ENCODE assay signal across 25 cellular contexts in the genomic region with DNA sequence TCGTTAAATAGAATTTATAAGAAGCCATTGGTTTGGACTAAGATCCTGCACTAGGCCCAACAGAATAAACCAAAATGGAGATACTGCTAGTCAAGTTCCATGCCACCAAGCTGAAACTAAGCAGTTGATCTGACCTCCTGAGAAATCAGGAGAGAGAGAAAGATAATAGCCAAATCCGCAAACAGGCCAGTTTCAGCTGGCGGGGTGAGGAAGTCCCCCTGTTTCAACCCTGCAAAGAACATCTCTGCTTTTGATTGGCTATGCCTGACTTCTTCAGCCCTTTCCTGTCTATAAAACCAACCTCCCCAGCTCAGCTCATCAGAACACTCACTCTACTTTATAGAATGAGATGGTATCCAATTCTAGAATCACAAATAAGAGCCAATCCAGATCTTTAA.
DNase-seq lines count a peak whose midpoint lies in the region; ATAC-seq and TF ChIP-seq lines count a peak whose summit lies in the region.
"Had no signal": no experiment of that assay in that cellular context is flagged by ENCODE, and none has a peak within 500 bp of the region (broad histone marks: within the 10 kb centered on the region; RNA-seq: fewer than 3 reads in every experiment).

No MANE protein-coding gene starts in this region.

- H3K4me1 ChIP-seq in right atrium auricular region (peaks cover 0 to 4% of the 10 kb centered on the region in 2 donors), hepatocyte (ENCODE audit: insufficient read depth) (peaks cover 15% of the 10 kb centered on the region), psoas muscle (no peaks in the 10 kb centered on the region)

- H3K36me3 ChIP-seq in right atrium auricular region (no peaks in the 10 kb centered on the region), hepatocyte (replicated peaks; ENCODE audit: insufficient read depth, low read depth) (no peaks in the 10 kb centered on the region), psoas muscle (ENCODE audit: insufficient read depth in 1 of 2, low read depth in 1 of 2) (no peaks in the 10 kb centered on the region)
- H3K36me3 ChIP-seq: Peyer's patch, upper lobe of left lung had no signal

- H3K9me2 ChIP-seq in hepatocyte (replicated peaks; ENCODE audit: insufficient read depth) = no peaks in the 10 kb centered on the region

- no peak for ATAC-seq in Right ventricle myocardium superior (ENCODE audit: poor library complexity)
- no peak for ATAC-seq in psoas muscle
- ATAC-seq in HG02642 (IDR thresholded peaks at IDR 0.05; ENCODE audit: poor library complexity, unreplicated experiment) = no peak

- H3K27ac Mint-ChIP-seq in activated T-cell treated with anti-CD3 and anti-CD28 coated beads, Interleukin-2, amount 50 U/mL, for 24 hours = no peak overlapping the region
- H3K27ac Mint-ChIP-seq: activated CD4-positive, alpha-beta memory T cell treated with anti-CD3 and anti-CD28 coated beads, Interleukin-2, amount 10 ng/mL, durations not matched to agents 7 days and 5 days; activated naive CD4-positive, alpha-beta T cell treated with anti-CD3 and anti-CD28 coated beads, Interleukin-2, amount 10 ng/mL, durations not matched to agents 7 days and 5 days; activated T-helper 1 cell treated with anti-CD3 and anti-CD28 coated beads, Interleukin-12 subunit alpha, Interleukin-12 subunit beta, Interleukin-2, Interleukin-4 antibody, amounts not matched to agents 30 ng/mL and 10 ng/mL and 1 ng/mL, durations not matched to agents 14 hours and 24 hours and 36 hours; CD4-positive, alpha-beta T cell; T-helper 2 cell treated with Interferon-gamma antibody and Interleukin-4, amounts not matched to agents 5 μg/mL and 100 μg/mL, for 36 hours had no signal

- peaks cover 8% of the 10 kb centered on the region for H3K4me1 Mint-ChIP-seq in activated T-cell treated with anti-CD3 and anti-CD28 coated beads, Interleukin-2, amount 50 U/mL, for 24 hours (ENCODE audit: low read depth)

- WGBS in hepatocyte (ENCODE audit: low lambda C conversion rate, missing lambda C conversion rate) = 100% methylated on average over 3 of the region's 3 CpGs
- 99 to 100% (median 100%) methylated on average over 3 of the region's 3 CpGs for WGBS in psoas muscle, 3 donors

- no peak overlapping the region for H2AFZ ChIP-seq in hepatocyte

- H3K27me3 Mint-ChIP-seq in activated T-cell treated with anti-CD3 and anti-CD28 coated beads, Interleukin-2, amount 50 U/mL, for 24 hours = peaks cover 3% of the 10 kb centered on the region
- H3K27me3 Mint-ChIP-seq: CD4-positive, alpha-beta T cell had no signal

- TF ChIP-seq CTCF in right atrium auricular region (IDR thresholded peaks at IDR 0.05) (no peak), hepatocyte (IDR thresholded peaks at IDR 0.05; ENCODE audit: poor library complexity) (no peak), psoas muscle (IDR thresholded peaks at IDR 0.05) (no peak)

- no peak overlapping the region for H3K4me3 ChIP-seq in right atrium auricular region
- no peak overlapping the region for H3K4me3 ChIP-seq in hepatocyte
- H3K4me3 ChIP-seq in psoas muscle = no peak overlapping the region
- H3K4me3 ChIP-seq: Peyer's patch, upper lobe of left lung had no signal

- H3K27me3 ChIP-seq in right atrium auricular region = no peaks in the 10 kb centered on the region
- no peaks in the 10 kb centered on the region for H3K27me3 ChIP-seq in hepatocyte
- no peaks in the 10 kb centered on the region for H3K27me3 ChIP-seq in psoas muscle (ENCODE audit: insufficient read depth in 3 of 3, low read length in 2 of 3)
- H3K27me3 ChIP-seq: Peyer's patch, upper lobe of left lung had no signal

- no peaks in the 10 kb centered on the region for H3K79me2 ChIP-seq in hepatocyte

- H3K36me3 Mint-ChIP-seq in activated T-cell treated with anti-CD3 and anti-CD28 coated beads, Interleukin-2, amount 50 U/mL, for 24 hours (ENCODE audit: low read depth) = no peaks in the 10 kb centered on the region
- H3K36me3 Mint-ChIP-seq: activated naive CD4-positive, alpha-beta T cell treated with anti-CD3 and anti-CD28 coated beads, Interleukin-2, amount 10 ng/mL, durations not matched to agents 7 days and 5 days had no signal

- H3K27ac ChIP-seq in right atrium auricular region (peak overlapping the region; percentile 50 to 63), hepatocyte (peak overlapping the region; percentile 25), psoas muscle (peak overlapping the region; percentile 3)

- intact Hi-C loops in Right ventricle myocardium superior (cut with DNase I) = no loop called here
- intact Hi-C loops in psoas muscle (cut with DNase I) = no loop called here

- H3K9me3 ChIP-seq in right atrium auricular region (no peaks in the 10 kb centered on the region), hepatocyte (ENCODE audit: low read depth) (no peaks in the 10 kb centered on the region), psoas muscle (no peaks in the 10 kb centered on the region)
- H3K9me3 ChIP-seq: Peyer's patch, upper lobe of left lung had no signal

- H3K9me3 Mint-ChIP-seq in activated T-cell treated with anti-CD3 and anti-CD28 coated beads, Interleukin-2, amount 50 U/mL, for 24 hours = no peaks in the 10 kb centered on the region
- H3K9me3 Mint-ChIP-seq: CD4-positive, alpha-beta T cell had no signal

- H4K20me1 ChIP-seq in hepatocyte (ENCODE audit: insufficient read depth, poor library complexity, severe bottlenecking) = no peaks in the 10 kb centered on the region

- DNase-seq in right atrium auricular region (ENCODE audit: low spot score) (no peak), Right ventricle myocardium superior (no peak), hepatocyte (ENCODE audit: low spot score) (no peak), psoas muscle (no peak), NCI-H1092 treated with DMSO at 0.1 percent for 48 hours (lab: John Stamatoyannopoulos, UW) (no peak), NCI-H2196 (lab: John Stamatoyannopoulos, UW; ENCODE audit: unreplicated experiment) (no peak)
- no peak for DNase-seq in activated T-cell treated with anti-CD3 and anti-CD28 coated beads, Interleukin-2, amount 50 U/mL, for 24 hours
- DNase-seq: activated CD4-positive, alpha-beta memory T cell treated with anti-CD3 and anti-CD28 coated beads, Interleukin-2, amount 10 ng/mL, durations not matched to agents 7 days and 5 days; activated CD4-positive, alpha-beta T cell treated with anti-CD3 and anti-CD28 coated beads for 1 hour; activated CD8-positive, alpha-beta memory T cell treated with anti-CD3 and anti-CD28 coated beads, Interleukin-2, amount 50 U/mL, for 4 hours; activated naive CD4-positive, alpha-beta T cell treated with anti-CD3 and anti-CD28 coated beads, Interleukin-2, amount 10 ng/mL, durations not matched to agents 7 days and 5 days; amniotic stem cell; CD4-positive, alpha-beta T cell; DMS79 treated with DMSO at 0.1 percent for 48 hours; GF-D8; NCI-H1694; NCI-H446 treated with DMSO at 0.1 percent for 48 hours; NCI-H774; Peyer's patch; SIG-M5; stimulated activated CD4-positive, alpha-beta T cell treated with anti-CD3 and anti-CD28 coated beads, Interleukin-4, amount 100 ng/mL, for 24 hours; upper lobe of left lung had no signal

- no peak overlapping the region for H3K4me2 ChIP-seq in hepatocyte

- no peak overlapping the region for H3K4me3 Mint-ChIP-seq in activated T-cell treated with anti-CD3 and anti-CD28 coated beads, Interleukin-2, amount 50 U/mL, for 24 hours
- H3K4me3 Mint-ChIP-seq: activated CD4-positive, alpha-beta memory T cell treated with anti-CD3 and anti-CD28 coated beads, Interleukin-2, amount 10 ng/mL, durations not matched to agents 7 days and 5 days; activated naive CD4-positive, alpha-beta T cell treated with anti-CD3 and anti-CD28 coated beads, Interleukin-2, amount 10 ng/mL, durations not matched to agents 7 days and 5 days; activated T-helper 1 cell treated with anti-CD3 and anti-CD28 coated beads, Interleukin-12 subunit alpha, Interleukin-12 subunit beta, Interleukin-2, Interleukin-4 antibody, amounts not matched to agents 30 ng/mL and 10 ng/mL and 1 ng/mL, durations not matched to agents 14 hours and 24 hours and 36 hours; CD4-positive, alpha-beta T cell; T-helper 2 cell treated with Interferon-gamma antibody and Interleukin-4, amounts not matched to agents 5 μg/mL and 100 μg/mL, for 36 hours had no signal

Comparison
In these comparisons a context has a peak if more than half of its experiments do, and no peak if none do; other contexts are left out.
1. H3K27ac ChIP-seq: peak in every context shown above with its lines; median percentile 56 in right atrium auricular region; 25 in hepatocyte; 3 in psoas muscle.